27 cellular contexts compared by ENCODE assay signal in the genomic region with DNA sequence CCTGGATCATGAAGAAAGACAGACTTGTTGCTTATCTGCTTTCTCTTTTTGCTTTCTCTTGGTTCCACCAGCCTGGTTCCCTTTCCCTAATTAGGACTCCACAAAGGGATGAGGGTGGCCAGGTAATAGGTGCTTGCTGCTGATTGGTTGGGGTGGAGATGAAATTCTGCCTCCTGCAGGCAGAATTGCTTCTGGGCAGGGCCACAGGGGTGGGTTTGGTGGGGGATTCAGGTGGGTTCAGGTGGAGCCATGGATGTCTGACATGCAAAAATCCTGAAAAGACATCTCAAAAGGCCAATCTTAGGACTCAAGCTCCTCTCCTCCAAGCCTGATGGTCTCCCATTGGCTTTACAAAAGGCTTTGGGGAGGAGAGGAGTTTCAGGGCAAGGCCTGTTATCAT. TPM values are rescaled to one million over a fixed set of nuclear protein-coding genes. Genes with fewer than 3 reads are reported as not detected.
DNase-seq lines count a peak whose midpoint lies in the region; ATAC-seq, FAIRE-seq and TF ChIP-seq lines count a peak whose summit lies in the region.
"Had no signal": no experiment of that assay in that cellular context is flagged by ENCODE, and none has a peak within 500 bp of the region (broad histone marks: within the 10 kb centered on the region; RNA-seq: fewer than 3 reads in every experiment).

No MANE protein-coding gene starts in this region.

- H2BK12ac ChIP-seq in H1 (ENCODE audit: low read depth, low read length), result no peak overlapping the region

- H3K4me3 ChIP-seq in GM23338 (no peak overlapping the region), Loucy (ENCODE audit: low read length, poor library complexity, severe bottlenecking) (peak overlapping the region; percentile 28), H1 (ENCODE audit: extremely low read depth in 1 of 4, insufficient read depth in 2 of 4, low read depth in 3 of 4, low read length in 4 of 4) (no peak overlapping the region), spleen (no peak overlapping the region), upper lobe of right lung (no peak overlapping the region), Peyer's patch (no peak overlapping the region)
- H3K4me3 ChIP-seq: A549; BLaER1 treated with 17β-estradiol and CSF1 and Interleukin-3, amounts not matched to agents 10 nM and 100 nM; HAP-1 had no signal

- H4K20me1 ChIP-seq in GM23338 (replicated peaks; ENCODE audit: insufficient read depth) (no peaks in the 10 kb centered on the region), Loucy (ENCODE audit: insufficient read depth, low read length, poor library complexity, severe bottlenecking) (no peaks in the 10 kb centered on the region), H1 (replicated peaks in 1 of 2; ENCODE audit: control insufficient read depth in 1 of 2, insufficient read depth in 2 of 2, low read length in 2 of 2) (no peaks in the 10 kb centered on the region)
- H4K20me1 ChIP-seq: BLaER1 treated with 17β-estradiol and CSF1 and Interleukin-3, amounts not matched to agents 10 nM and 100 nM had no signal

- POLR2A ChIA-PET in H1 (lab: Charles Lee; ENCODE audit: partially characterized antibody) (no interaction called here), HEK293T (lab: Yijun Ruan, JAX) (no interaction called here)

- H3K9me3 ChIP-seq in Loucy (ENCODE audit: insufficient read depth, low read depth, low read length) (no peaks in the 10 kb centered on the region), H1 (ENCODE audit: insufficient read depth in 2 of 2, low read depth in 1 of 2, low read length in 1 of 2) (no peaks in the 10 kb centered on the region), spleen (no peaks in the 10 kb centered on the region), upper lobe of right lung (no peaks in the 10 kb centered on the region), Peyer's patch (no peaks in the 10 kb centered on the region)
- H3K9me3 ChIP-seq: A549; BE2C; BLaER1 treated with 17β-estradiol and CSF1 and Interleukin-3, amounts not matched to agents 10 nM and 100 nM; HAP-1 had no signal

- peak overlapping the region; percentile 4; the same call in 1 of the 2 replicates for H3K18ac ChIP-seq in H1 (ENCODE audit: extremely low read depth, low read length)

- H3K27ac ChIP-seq in GM23338 (ENCODE audit: low read depth) (no peak overlapping the region), H1 (ENCODE audit: low read depth, low read length) (no peak overlapping the region), spleen (no peak overlapping the region), upper lobe of right lung (no peak overlapping the region), Peyer's patch (no peak overlapping the region)
- H3K27ac ChIP-seq: A549; BLaER1 treated with 17β-estradiol and CSF1 and Interleukin-3, amounts not matched to agents 10 nM and 100 nM had no signal

- H4K8ac ChIP-seq in H1 (ENCODE audit: extremely low read depth, insufficient read depth, low read length), result no peak overlapping the region

- H2BK15ac ChIP-seq in H1 (ENCODE audit: low read length), result no peak overlapping the region; the same call in 1 of the 2 replicates

- ATAC-seq in GM23338 (no peak), upper lobe of right lung (no peak)

- no peaks in the 10 kb centered on the region for H3K9me2 ChIP-seq in GM23338 (ENCODE audit: insufficient read depth)
- H3K9me2 ChIP-seq in Loucy (replicated peaks; ENCODE audit: low read depth, low read length), result no peaks in the 10 kb centered on the region

- no peak overlapping the region for H4K91ac ChIP-seq in H1 (replicated peaks; ENCODE audit: insufficient read length, low read length)

- DNase-seq in GM23338 (ENCODE audit: low spot score), result no peak
- DNase-seq in H1 (ENCODE audit: low read depth in 1 of 2, low spot score in 2 of 2), result no peak
- peak; percentile 21 for DNase-seq in spleen
- DNase-seq in upper lobe of right lung, result no peak
- no peak for DNase-seq in SKM-1 treated with dmso at 0.1 percent for 144 hours (lab: John Stamatoyannopoulos, UW; ENCODE audit: unreplicated experiment)
- no peak for DNase-seq in Peyer's patch
- no peak for DNase-seq in HEK293T (ENCODE audit: extremely low spot score)
- DNase-seq: 8988T; ACHN; AML-193; BE2C; CD4-positive, alpha-beta T cell; CD8-positive, alpha-beta memory T cell; DMS 273 treated with DMSO at 0.1 percent for 48 hours; DMS79; GF-D8; GOT3 had no signal

- no peak for TF ChIP-seq EP300 in H1 (IDR thresholded peaks at IDR 0.05; ENCODE audit: borderline replicate concordance in 1 of 2, low read depth in 2 of 2, low read length in 2 of 2)

- H2AFZ ChIP-seq in GM23338 (no peak overlapping the region), Loucy (ENCODE audit: low read length) (no peak overlapping the region), H1 (ENCODE audit: low read length) (no peak overlapping the region)

- no peaks in the 10 kb centered on the region for H3K36me3 Mint-ChIP-seq in GM23338 (ENCODE audit: low read depth)
- H3K36me3 Mint-ChIP-seq: CD14-positive monocyte; CD8-positive, alpha-beta memory T cell had no signal

- H3K27ac Mint-ChIP-seq in GM23338, result no peak overlapping the region
- H3K27ac Mint-ChIP-seq: CD4-positive, alpha-beta T cell; CD8-positive, alpha-beta memory T cell had no signal

- peaks cover 13% of the 10 kb centered on the region for H3K4me1 ChIP-seq in GM23338 (ENCODE audit: insufficient read depth)
- peaks cover 11% of the 10 kb centered on the region for H3K4me1 ChIP-seq in Loucy (ENCODE audit: insufficient read depth, low read length, poor library complexity, severe bottlenecking)
- H3K4me1 ChIP-seq in H1 (replicated peaks in 1 of 4; ENCODE audit: control insufficient read depth in 3 of 4, insufficient read depth in 4 of 4, low read length in 3 of 4), result peaks cover 0 to 2% (median under 1%) of the 10 kb centered on the region in 4 experiments; a peak in 1 of 7 replicates
- H3K4me1 ChIP-seq in spleen, result no peaks in the 10 kb centered on the region
- H3K4me1 ChIP-seq in upper lobe of right lung, result peaks cover 4% of the 10 kb centered on the region
- H3K4me1 ChIP-seq in Peyer's patch, result peaks cover 0 to 5% (median 0%) of the 10 kb centered on the region in 4 donors
- H3K4me1 ChIP-seq: A549; BE2C; BLaER1 treated with 17β-estradiol and CSF1 and Interleukin-3, amounts not matched to agents 10 nM and 100 nM; HAP-1 had no signal

- H3K14ac ChIP-seq in H1 (ENCODE audit: insufficient read length), result no peak overlapping the region

- intact Hi-C loops in spleen (cut with DNase I; ENCODE audit: low total_unique reads) (no loop called here), upper lobe of right lung (cut with DNase I) (no loop called here)

- H3K4me3 Mint-ChIP-seq in GM23338, result no peak overlapping the region
- H3K4me3 Mint-ChIP-seq: CD14-positive monocyte; CD4-positive, alpha-beta T cell; CD8-positive, alpha-beta memory T cell had no signal

- H3K27me3 ChIP-seq in GM23338 (ENCODE audit: insufficient read depth) (no peaks in the 10 kb centered on the region), Loucy (ENCODE audit: insufficient read depth, low read length, poor library complexity, severe bottlenecking) (no peaks in the 10 kb centered on the region), H1 (replicated peaks in 1 of 4; ENCODE audit: control insufficient read depth in 3 of 4, extremely low read depth in 1 of 4, insufficient read depth in 3 of 4, low read length in 3 of 4) (no peaks in the 10 kb centered on the region), spleen (replicated peaks in 1 of 7) (peaks cover 0 to 13% (median 0%) of the 10 kb centered on the region in 7 donors), upper lobe of right lung (no peaks in the 10 kb centered on the region), Peyer's patch (no peaks in the 10 kb centered on the region)
- H3K27me3 ChIP-seq: BE2C; BLaER1 treated with 17β-estradiol and CSF1 and Interleukin-3, amounts not matched to agents 10 nM and 100 nM had no signal

- H3F3A ChIP-seq in GM23338 (replicated peaks; ENCODE audit: low read depth) (no peaks in the 10 kb centered on the region), Loucy (ENCODE audit: low read depth) (no peaks in the 10 kb centered on the region)

- no peak for TF ChIP-seq RAD21 in H1 (IDR thresholded peaks at IDR 0.05 in 1 of 2, conservative IDR thresholded peaks at IDR 0.05 in 1 of 2; ENCODE audit: low read depth in 2 of 2, low read length in 2 of 2)

- H3K4me2 ChIP-seq in GM23338, result no peak overlapping the region
- peak overlapping the region; percentile 63 for H3K4me2 ChIP-seq in Loucy (ENCODE audit: low read depth, low read length, poor library complexity, severe bottlenecking)
- H3K4me2 ChIP-seq in H1 (ENCODE audit: insufficient read depth in 1 of 2, low read depth in 2 of 2, low read length in 2 of 2), result no peak overlapping the region
- H3K4me2 ChIP-seq: A549; BLaER1 treated with 17β-estradiol and CSF1 and Interleukin-3, amounts not matched to agents 10 nM and 100 nM had no signal

- TF ChIP-seq POLR2A in H1 (IDR thresholded peaks at IDR 0.05; ENCODE audit: control extremely low read depth in 1 of 2, low read depth in 2 of 2, low read length in 2 of 2), result no peak
- no peak for TF ChIP-seq POLR2A in spleen (IDR thresholded peaks at IDR 0.05)
- TF ChIP-seq POLR2A in Peyer's patch (IDR thresholded peaks at IDR 0.05), result no peak

- no peaks in the 10 kb centered on the region for H3K79me1 ChIP-seq in H1 (ENCODE audit: low read depth, low read length)

- H3K4me1 Mint-ChIP-seq in GM23338, result peaks cover 35% of the 10 kb centered on the region

- no peak overlapping the region for H3K4ac ChIP-seq in H1 (replicated peaks; ENCODE audit: insufficient read length, low read depth, low read length)

- no peak overlapping the region for H4K5ac ChIP-seq in H1 (ENCODE audit: insufficient read length, low read depth, low read length)

- peak overlapping the region; percentile 32; the same call in 1 of the 2 replicates for H2BK5ac ChIP-seq in H1 (ENCODE audit: low read depth, low read length)

- H3K56ac ChIP-seq in H1 (replicated peaks; ENCODE audit: insufficient read length, low read depth, low read length), result no peak overlapping the region

- no peak overlapping the region; the same call in 1 of the 2 replicates for H2BK20ac ChIP-seq in H1 (ENCODE audit: low read length)

- peak; percentile 22 to 31; a peak in 3 of 4 replicates for TF ChIP-seq CTCF in GM23338 (conservative IDR thresholded peaks at IDR 0.05; ENCODE audit: low read depth in 2 of 2)
- no peak for TF ChIP-seq CTCF in Loucy (conservative IDR thresholded peaks at IDR 0.05; ENCODE audit: low read length)
- peak in 2 of 3 experiments; percentile 22 to 26; a peak in 2 of 4 replicates for TF ChIP-seq CTCF in H1 (IDR thresholded peaks at IDR 0.05; ENCODE audit: control extremely low read depth in 1 of 3, insufficient read depth in 1 of 3, low read depth in 1 of 3, low read length in 3 of 3)
- no peak for TF ChIP-seq CTCF in spleen (IDR thresholded peaks at IDR 0.05 in 8 of 11, conservative IDR thresholded peaks at IDR 0.05 in 3 of 11)
- no peak for TF ChIP-seq CTCF in upper lobe of right lung (IDR thresholded peaks at IDR 0.05)
- no peak for TF ChIP-seq CTCF in Peyer's patch (IDR thresholded peaks at IDR 0.05)

- H3K23me2 ChIP-seq in H1 (ENCODE audit: low read depth, low read length), result no peaks in the 10 kb centered on the region; the same call in none of the 2 replicates

- no peaks in the 10 kb centered on the region; the same call in 2 of the 3 replicates for H3K9me3 Mint-ChIP-seq in GM23338
- H3K9me3 Mint-ChIP-seq: CD4-positive, alpha-beta T cell; CD8-positive, alpha-beta memory T cell had no signal

- no peak overlapping the region for H2AK5ac ChIP-seq in H1 (ENCODE audit: low read depth, low read length)

- CTCF ChIA-PET in H1 (lab: Charles Lee; ENCODE audit: partially characterized antibody) (interaction anchor here (0.7 to 1.5 kb wide), 5 partner anchors 11 to 37 kb away, joined by 3 to 6 read pairs (median 4); no protein-coding TSS in a partner anchor), HEK293T (lab: Yijun Ruan, JAX) (interaction anchor here (0.7 kb wide), 1 partner anchor 137 kb away, joined by 4 read pairs; no protein-coding TSS in a partner anchor)

- H3K79me2 ChIP-seq in GM23338 (replicated peaks; ENCODE audit: insufficient read depth) (no peaks in the 10 kb centered on the region), Loucy (ENCODE audit: insufficient read depth, low read length) (no peaks in the 10 kb centered on the region), H1 (ENCODE audit: control insufficient read depth in 1 of 2, insufficient read depth in 2 of 2, low read length in 2 of 2) (no peaks in the 10 kb centered on the region)

- H3K9ac ChIP-seq in Loucy (ENCODE audit: low read depth, low read length, poor library complexity, severe bottlenecking) (no peak overlapping the region), H1 (replicated peaks in 1 of 4; ENCODE audit: extremely low read depth in 1 of 4, low read depth in 3 of 4, low read length in 3 of 4) (no peak overlapping the region)
- H3K9ac ChIP-seq: BLaER1 treated with 17β-estradiol and CSF1 and Interleukin-3, amounts not matched to agents 10 nM and 100 nM had no signal

- no peaks in the 10 kb centered on the region for H3K36me3 ChIP-seq in GM23338 (ENCODE audit: insufficient read depth)
- H3K36me3 ChIP-seq in Loucy (ENCODE audit: insufficient read depth, low read length), result no peaks in the 10 kb centered on the region
- H3K36me3 ChIP-seq in H1 (ENCODE audit: control insufficient read depth in 2 of 4, insufficient read depth in 4 of 4, low read length in 3 of 4), result no peaks in the 10 kb centered on the region
- no peaks in the 10 kb centered on the region for H3K36me3 ChIP-seq in spleen
- H3K36me3 ChIP-seq in upper lobe of right lung, result no peaks in the 10 kb centered on the region
- no peaks in the 10 kb centered on the region for H3K36me3 ChIP-seq in Peyer's patch
- H3K36me3 ChIP-seq: BE2C; BLaER1 treated with 17β-estradiol and CSF1 and Interleukin-3, amounts not matched to agents 10 nM and 100 nM; HAP-1 had no signal

- H3K27me3 Mint-ChIP-seq in GM23338 (ENCODE audit: insufficient read depth, low read depth, poor library complexity), result peaks cover 10% of the 10 kb centered on the region

- no peak overlapping the region for H2BK120ac ChIP-seq in H1 (replicated peaks; ENCODE audit: low read depth, low read length)

- no peak for FAIRE-seq in H1 (lab: Jason Lieb, UNC)
- FAIRE-seq: A549, D721Med, GM12891, GM18507 had no signal

- no peak overlapping the region for H3K23ac ChIP-seq in H1 (ENCODE audit: insufficient read length)

RNA-seq across cellular contexts. Expression of a gene that starts 25.4 kb away (rescaled TPM):
- 1.5 and 3.7 TPM in 2 replicates for total RNA-seq in GM23338 (2014; rRNA removed; shearing (Covaris generic))
- polyA plus RNA-seq in GM23338 (2016; fragmentation: Nextera tagmentation; extraction: Ambion mirVana), result 3.6 and 3.9 TPM in 2 replicates
- total RNA-seq in H1 (2021; fragmentation: NEBNext Ultra II Directional; extraction: Animal tissue kit (Norgen Biotek cat#: 25700)), result 4.3 and 4.8 TPM in 2 replicates
- 1.4 and 2.8 TPM in 2 replicates for polyA plus RNA-seq in H1 (2011; rRNA removed)
- 1.8 TPM for polyA plus RNA-seq in H1 (2011; cell fraction: cytosol; rRNA removed)
- 7.7 TPM for polyA plus RNA-seq in H1 (2011; cell fraction: nucleus; rRNA removed)
- 1.6 to 2.9 TPM (median 2.2 TPM) in 4 replicates for polyA plus RNA-seq in H1 (2012, experiment 1 of 2)
- polyA plus RNA-seq in H1 (2012, experiment 2 of 2), result 1.2 TPM
- 6.7 TPM for polyA plus RNA-seq in H1 (2013, experiment 1 of 2)
- polyA plus RNA-seq in H1 (2013, experiment 2 of 2), result 6.3 TPM
- polyA minus RNA-seq in H1 (2011; rRNA and poly(A)+ RNA removed), result 0.44 and 0.95 TPM in 2 replicates
- polyA minus RNA-seq in H1 (2011; cell fraction: cytosol; rRNA and poly(A)+ RNA removed), result 2.3 TPM
- polyA minus RNA-seq in H1 (2011; cell fraction: nucleus; rRNA and poly(A)+ RNA removed), result 2.3 TPM
- total RNA-seq in spleen, result 10 to 100 TPM in 1 of 7 donors, 1 to 10 TPM in 6; 2.1 to 10.8 (median 4.4) TPM
- 1 to 10 TPM; 2.0 to 3.7 (median 3.1) TPM for polyA plus RNA-seq in spleen
- total RNA-seq in upper lobe of right lung, result 2.9 TPM
- 10 to 100 TPM in 3 of 4 donors, 1 to 10 TPM in 1; 3.3 to 35.4 (median 25.3) TPM for total RNA-seq in Peyer's patch
- polyA plus RNA-seq: CD14-positive monocyte had no signal

RNA-seq across cellular contexts. Expression of a gene that starts 28.3 kb away (rescaled TPM):
- 16.3 and 19.1 TPM in 2 replicates for total RNA-seq in GM23338 (2014; rRNA removed; shearing (Covaris generic))
- polyA plus RNA-seq in GM23338 (2016; fragmentation: Nextera tagmentation; extraction: Ambion mirVana) (44.4 and 45.7 TPM in 2 replicates), H1 (2011; rRNA removed) (15.4 and 27.2 TPM in 2 replicates), spleen (under 1 TPM; 0.17 to 0.29 (median 0.27) TPM)
- total RNA-seq in H1 (2021; fragmentation: NEBNext Ultra II Directional; extraction: Animal tissue kit (Norgen Biotek cat#: 25700)), result 43.9 and 44.6 TPM in 2 replicates
- polyA plus RNA-seq in H1 (2011; cell fraction: cytosol; rRNA removed), result 7.0 TPM
- polyA plus RNA-seq in H1 (2011; cell fraction: nucleus; rRNA removed), result 15.8 TPM
- 34.2 to 38.8 TPM (median 37.1 TPM) in 4 replicates for polyA plus RNA-seq in H1 (2012, experiment 1 of 2)
- 39.8 TPM for polyA plus RNA-seq in H1 (2012, experiment 2 of 2)
- 64.8 TPM for polyA plus RNA-seq in H1 (2013, experiment 1 of 2)
- polyA plus RNA-seq in H1 (2013, experiment 2 of 2), result 68.9 TPM
- 5.2 and 12.2 TPM in 2 replicates for polyA minus RNA-seq in H1 (2011; rRNA and poly(A)+ RNA removed)
- 13.4 TPM for polyA minus RNA-seq in H1 (2011; cell fraction: cytosol; rRNA and poly(A)+ RNA removed)
- polyA minus RNA-seq in H1 (2011; cell fraction: nucleus; rRNA and poly(A)+ RNA removed), result 7.9 TPM
- total RNA-seq in spleen (under 1 TPM; 0.07 to 0.73 (median 0.30) TPM), upper lobe of right lung (2.7 TPM), Peyer's patch (100 to 1,000 TPM in 3 of 4 donors, 10 to 100 TPM in 1; 85.8 to 694 (median 395) TPM)
- total RNA-seq: CD4-positive, alpha-beta T cell; CD8-positive, alpha-beta memory T cell; Daoy; G401 had no signal
- polyA plus RNA-seq: CD14-positive monocyte; CD8-positive, alpha-beta memory T cell had no signal

RNA-seq across cellular contexts. Expression of a gene that starts 31.5 kb away (rescaled TPM):
- total RNA-seq in GM23338 (2014; rRNA removed; shearing (Covaris generic)), result 11.5 and 11.8 TPM in 2 replicates
- polyA plus RNA-seq in GM23338 (2016; fragmentation: Nextera tagmentation; extraction: Ambion mirVana), result 2.0 and 4.1 TPM in 2 replicates
- total RNA-seq in H1 (2021; fragmentation: NEBNext Ultra II Directional; extraction: Animal tissue kit (Norgen Biotek cat#: 25700)), result 4.3 and 4.8 TPM in 2 replicates
- polyA plus RNA-seq in H1 (2011; rRNA removed), result 1.6 and 2.1 TPM in 2 replicates
- 2.0 TPM for polyA plus RNA-seq in H1 (2011; cell fraction: cytosol; rRNA removed)
- polyA plus RNA-seq in H1 (2011; cell fraction: nucleus; rRNA removed), result 3.2 TPM
- 1.9 to 3.0 TPM (median 2.0 TPM) in 4 replicates for polyA plus RNA-seq in H1 (2012, experiment 1 of 2)
- 1.5 TPM for polyA plus RNA-seq in H1 (2012, experiment 2 of 2)
- polyA plus RNA-seq in H1 (2013, experiment 1 of 2), result 1.6 TPM
- 1.5 TPM for polyA plus RNA-seq in H1 (2013, experiment 2 of 2)
- 1.8 and 4.7 TPM in 2 replicates for polyA minus RNA-seq in H1 (2011; rRNA and poly(A)+ RNA removed)
- 7.5 TPM for polyA minus RNA-seq in H1 (2011; cell fraction: cytosol; rRNA and poly(A)+ RNA removed)
- polyA minus RNA-seq in H1 (2011; cell fraction: nucleus; rRNA and poly(A)+ RNA removed), result 16.2 TPM
- 1 to 10 TPM; 1.3 to 5.6 (median 2.8) TPM for total RNA-seq in spleen
- 1 to 10 TPM; 4.2 to 6.9 (median 5.1) TPM for polyA plus RNA-seq in spleen
- 3.1 TPM for total RNA-seq in upper lobe of right lung
- total RNA-seq in Peyer's patch, result 1 to 10 TPM; 4.1 to 7.0 (median 5.2) TPM

RNA-seq across cellular contexts. Expression of a gene that starts 46.1 kb away (rescaled TPM):
- 98.3 and 113 TPM in 2 replicates for total RNA-seq in GM23338 (2014; rRNA removed; shearing (Covaris generic))
- polyA plus RNA-seq in GM23338 (2016; fragmentation: Nextera tagmentation; extraction: Ambion mirVana) (125 and 140 TPM in 2 replicates), H1 (2011; rRNA removed) (66.7 and 103 TPM in 2 replicates), spleen (100 to 1,000 TPM in 1 of 3 donors, 10 to 100 TPM in 2; 54.7 to 104 (median 92.6) TPM)
- total RNA-seq in H1 (2021; fragmentation: NEBNext Ultra II Directional; extraction: Animal tissue kit (Norgen Biotek cat#: 25700)), result 237 and 239 TPM in 2 replicates
- polyA plus RNA-seq in H1 (2011; cell fraction: cytosol; rRNA removed), result 78.5 TPM
- 456 TPM for polyA plus RNA-seq in H1 (2011; cell fraction: nucleus; rRNA removed)
- 212 to 245 TPM (median 235 TPM) in 4 replicates for polyA plus RNA-seq in H1 (2012, experiment 1 of 2)
- 131 TPM for polyA plus RNA-seq in H1 (2012, experiment 2 of 2)
- polyA plus RNA-seq in H1 (2013, experiment 1 of 2), result 167 TPM
- 144 TPM for polyA plus RNA-seq in H1 (2013, experiment 2 of 2)
- polyA minus RNA-seq in H1 (2011; rRNA and poly(A)+ RNA removed), result 44.1 and 59.4 TPM in 2 replicates
- polyA minus RNA-seq in H1 (2011; cell fraction: cytosol; rRNA and poly(A)+ RNA removed), result 112 TPM
- 143 TPM for polyA minus RNA-seq in H1 (2011; cell fraction: nucleus; rRNA and poly(A)+ RNA removed)
- total RNA-seq in spleen (100 to 1,000 TPM in 4 of 7 donors, 10 to 100 TPM in 3; 67.0 to 160 (median 132) TPM), upper lobe of right lung (105 TPM), Peyer's patch (100 to 1,000 TPM in 2 of 4 donors, 10 to 100 TPM in 2; 60.9 to 272 (median 113) TPM)

RNA-seq across cellular contexts. Expression of a gene that starts 48.3 kb away (rescaled TPM):
- total RNA-seq in GM23338 (2014; rRNA removed; shearing (Covaris generic)), result 3.8 and 4.6 TPM in 2 replicates
- polyA plus RNA-seq in GM23338 (2016; fragmentation: Nextera tagmentation; extraction: Ambion mirVana), result 18.0 and 21.4 TPM in 2 replicates
- 7.0 and 7.7 TPM in 2 replicates for total RNA-seq in H1 (2021; fragmentation: NEBNext Ultra II Directional; extraction: Animal tissue kit (Norgen Biotek cat#: 25700))
- polyA plus RNA-seq in H1 (2011; rRNA removed), result 13.5 and 16.2 TPM in 2 replicates
- polyA plus RNA-seq in H1 (2011; cell fraction: cytosol; rRNA removed), result 8.4 TPM
- polyA plus RNA-seq in H1 (2011; cell fraction: nucleus; rRNA removed), result 8.0 TPM
- polyA plus RNA-seq in H1 (2012, experiment 1 of 2), result 8.9 to 12.8 TPM (median 11.4 TPM) in 4 replicates
- 20.3 TPM for polyA plus RNA-seq in H1 (2012, experiment 2 of 2)
- 11.1 TPM for polyA plus RNA-seq in H1 (2013, experiment 1 of 2)
- 10.6 TPM for polyA plus RNA-seq in H1 (2013, experiment 2 of 2)
- 1.1 and 1.3 TPM in 2 replicates for polyA minus RNA-seq in H1 (2011; rRNA and poly(A)+ RNA removed)
- polyA minus RNA-seq in H1 (2011; cell fraction: cytosol; rRNA and poly(A)+ RNA removed), result 2.6 TPM
- 2.5 TPM for polyA minus RNA-seq in H1 (2011; cell fraction: nucleus; rRNA and poly(A)+ RNA removed)
- under 1 TPM in 5 of 7 donors, not detected in 2; 0.07 to 0.89 (median 0.57) TPM for total RNA-seq in spleen
- 1 to 10 TPM in 2 of 3 donors, under 1 TPM in 1; 0.90 to 1.7 (median 1.3) TPM for polyA plus RNA-seq in spleen
- total RNA-seq in upper lobe of right lung, result not detected
- 10 to 100 TPM in 2 of 4 donors, 1 to 10 TPM in 2; 4.8 to 31.8 (median 9.0) TPM for total RNA-seq in Peyer's patch
- total RNA-seq: G401 had no signal
- polyA plus RNA-seq: CD14-positive monocyte had no signal

Comparison
In these comparisons a context has a peak if more than half of its experiments do, and no peak if none do; other contexts are left out.
1. CTCF ChIP-seq: peak in GM23338 (2 of 2) and H1 (2 of 3); none in Loucy (single experiment), spleen (0 of 11), upper lobe of right lung (single experiment) and Peyer's patch (0 of 6).